2 cellular contexts compared by ENCODE assay signal in genomic region chr1:212852105-212852688, GRCh38.
TF ChIP-seq lines count a peak whose summit lies in the region.

No MANE protein-coding gene starts in this region.

TF ChIP-seq in GM23338, 12 proteins besides CTCF, POLR2A, EP300 and RAD21 (continued from another document):
- no peak for TF ChIP-seq ZNF462 (CRISPR knock-in tag; IDR thresholded peaks at IDR 0.05)
- no peak for TF ChIP-seq EZH2phosphoT487 (IDR thresholded peaks at IDR 0.05; ENCODE audit: unreplicated experiment)
- no peak for TF ChIP-seq ETS1 (IDR thresholded peaks at IDR 0.05)
- TF ChIP-seq STAT1 (IDR thresholded peaks at IDR 0.05; ENCODE audit: unreplicated experiment), result no peak
- TF ChIP-seq EZH2 (IDR thresholded peaks at IDR 0.05; ENCODE audit: low read depth, unreplicated experiment), result no peak

TF ChIP-seq in WTC11, 78 proteins besides CTCF, POLR2A, EP300 and RAD21 (continued from another document):
- TF ChIP-seq FOXP4 (CRISPR knock-in tag; IDR thresholded peaks at IDR 0.05), result peak; percentile 65; the same call in 1 of the 2 replicates
- no peak for TF ChIP-seq TP53 (CRISPR knock-in tag; IDR thresholded peaks at IDR 0.05)
- no peak for TF ChIP-seq ZNF425 (CRISPR knock-in tag; conservative IDR thresholded peaks at IDR 0.05)
- TF ChIP-seq ZNF423 (CRISPR knock-in tag; IDR thresholded peaks at IDR 0.05), result no peak
- TF ChIP-seq ZNF281 (CRISPR knock-in tag; IDR thresholded peaks at IDR 0.05), result no peak
